ENCODE assay signal across 35 cellular contexts in the genomic region with DNA sequence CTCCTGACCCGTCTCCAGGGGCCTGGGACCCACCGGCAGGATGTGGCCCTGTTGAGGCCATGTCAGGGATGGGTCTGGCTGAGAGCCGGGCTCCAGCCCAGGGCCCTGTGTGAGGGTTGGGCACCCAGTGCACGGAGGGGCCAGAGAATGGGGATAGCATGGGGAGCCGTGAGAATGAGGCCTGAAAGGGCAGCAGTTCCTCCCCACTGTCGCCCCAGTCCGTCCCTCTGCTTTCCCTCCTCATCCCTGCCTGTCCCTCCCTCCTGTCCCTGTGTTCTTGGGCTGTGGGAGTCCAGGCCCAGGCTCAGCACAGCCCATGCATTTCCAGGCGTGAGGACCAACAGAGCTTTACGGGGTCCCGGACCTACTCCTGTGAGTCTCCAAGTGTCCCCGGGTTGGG. TPM values are rescaled to one million over a fixed set of nuclear protein-coding genes. Genes with fewer than 3 reads are reported as not detected.
DNase-seq lines count a peak whose midpoint lies in the region; ATAC-seq, FAIRE-seq and TF ChIP-seq lines count a peak whose summit lies in the region.
"Had no signal": no experiment of that assay in that cellular context is flagged by ENCODE, and none has a peak within 500 bp of the region (broad histone marks: within the 10 kb centered on the region; RNA-seq: fewer than 3 reads in every experiment).

No MANE protein-coding gene starts in this region.

- no peak for TF ChIP-seq RAD21 in HepG2 (CRISPR knock-in tag; IDR thresholded peaks at IDR 0.05)

- no peak for FAIRE-seq in HepG2 (lab: Jason Lieb, UNC)
- FAIRE-seq: endometrium, keratinocyte, TTC549 had no signal

- H3K4me3 Mint-ChIP-seq in stimulated activated naive B cell treated with anti-CD40 and anti-IgM and Interleukin-4, amounts not matched to agents 10 μg/mL and 1 μg/mL and 100 μg/mL, for 72 hours, result no peak overlapping the region
- H3K4me3 Mint-ChIP-seq: activated T-cell treated with anti-CD3 and anti-CD28 coated beads, Interleukin-2, amount 50 U/mL, for 72 hours; brain; CD8-positive, alpha-beta T cell; mesothelial cell of epicardium; T-helper 1 cell treated with Interleukin-12 subunit alpha and Interleukin-12 subunit beta and Interleukin-4 antibody, amounts not matched to agents 30 μg/mL and 1 μg/mL, for 36 hours had no signal

- H3K36me3 ChIP-seq in HepG2 (replicated peaks in 1 of 2; ENCODE audit: control insufficient read depth in 1 of 2, insufficient read depth in 2 of 2, low read length in 2 of 2) (no peaks in the 10 kb centered on the region), GM23248 (ENCODE audit: low read depth) (no peaks in the 10 kb centered on the region)
- H3K36me3 ChIP-seq: adrenal gland, prostate gland, thyroid gland, vagina had no signal

- CTCF ChIA-PET in HepG2 (lab: Yijun Ruan, JAX; ENCODE audit: low intra/inter-chr PET ratio, low total read pairs), result no interaction called here

- H3K4me1 ChIP-seq in HepG2 (ENCODE audit: insufficient read depth, low read length) (peaks cover 39% of the 10 kb centered on the region), GM23248 (ENCODE audit: insufficient read depth) (no peaks in the 10 kb centered on the region)
- H3K4me1 ChIP-seq: adrenal gland, esophagus muscularis mucosa, prostate gland, vagina had no signal

- no TSS peak for BruUV-seq in HepG2 (replicated peaks; lab: Mats Ljungman, UMichigan)

- H3K9me3 Mint-ChIP-seq in stimulated activated naive B cell treated with anti-CD40 and anti-IgM and Interleukin-4, amounts not matched to agents 10 μg/mL and 1 μg/mL and 100 μg/mL, for 72 hours, result peaks cover 2 to 5% of the 10 kb centered on the region in 2 donors
- H3K9me3 Mint-ChIP-seq: activated T-cell treated with anti-CD3 and anti-CD28 coated beads, Interleukin-2, amount 50 U/mL, for 72 hours; brain; CD8-positive, alpha-beta T cell; mesothelial cell of epicardium; T-helper 1 cell treated with Interleukin-12 subunit alpha and Interleukin-12 subunit beta and Interleukin-4 antibody, amounts not matched to agents 30 μg/mL and 1 μg/mL, for 36 hours had no signal

- no peaks in the 10 kb centered on the region for H3K9me2 ChIP-seq in GM23248 (ENCODE audit: insufficient read depth)

- no peak overlapping the region for H3K4me2 ChIP-seq in HepG2 (ENCODE audit: low read depth, low read length)
- H3K4me2 ChIP-seq in GM23248 (ENCODE audit: unreplicated experiment), result no peak overlapping the region
- H3K4me2 ChIP-seq: KMS-11 had no signal

- intact Hi-C loops in Right ventricle myocardium inferior (cut with DNase I) (no loop called here), left cardiac atrium (cut with DNase I) (no loop called here), HepG2 (cut with micrococcal nuclease; ENCODE audit: unreplicated experiment) (no loop called here)

- H3K27me3 ChIP-seq in HepG2 (ENCODE audit: control insufficient read depth in 1 of 2, insufficient read depth in 2 of 2, low read length in 2 of 2), result no peaks in the 10 kb centered on the region; a peak in 2 of 5 replicates
- H3K27me3 ChIP-seq in GM23248 (replicated peaks; ENCODE audit: insufficient read depth), result no peaks in the 10 kb centered on the region
- H3K27me3 ChIP-seq: adrenal gland, esophagus muscularis mucosa, thyroid gland, vagina had no signal

- in situ Hi-C loops in HepG2 (cut with HindIII; ENCODE audit: extremely low pct_ligation_motif_present, low pct_unique_long_range_greater_than_20kb), result loop anchor here (25.0 kb wide), 1 partner anchor 343 kb away; no protein-coding TSS in a partner anchor
- in situ Hi-C loops in GM23248 (cut with MboI), result no loop called here

- peak; percentile 26 for TF ChIP-seq POLR2A in NB4 (IDR thresholded peaks at IDR 0.05; ENCODE audit: extremely low read depth, insufficient read length)
- no peak for TF ChIP-seq POLR2A in HepG2 (IDR thresholded peaks at IDR 0.05; ENCODE audit: insufficient read depth in 1 of 2, low read depth in 2 of 2, low read length in 2 of 2)

- peaks cover 68 to 73% of the 10 kb centered on the region in 2 donors for H3K36me3 Mint-ChIP-seq in stimulated activated naive B cell treated with anti-CD40 and anti-IgM and Interleukin-4, amounts not matched to agents 10 μg/mL and 1 μg/mL and 100 μg/mL, for 72 hours
- H3K36me3 Mint-ChIP-seq: CD8-positive, alpha-beta T cell; mesothelial cell of epicardium had no signal

- H3K27me3 Mint-ChIP-seq in stimulated activated naive B cell treated with anti-CD40 and anti-IgM and Interleukin-4, amounts not matched to agents 10 μg/mL and 1 μg/mL and 100 μg/mL, for 72 hours, result no peaks in the 10 kb centered on the region
- H3K27me3 Mint-ChIP-seq: brain had no signal

- H3K9ac ChIP-seq in HepG2 (ENCODE audit: insufficient read depth, low read depth, low read length) (no peak overlapping the region), GM23248 (no peak overlapping the region)
- H3K9ac ChIP-seq: KMS-11 had no signal

- no peak for ATAC-seq in Right ventricle myocardium inferior
- no peak for ATAC-seq in left cardiac atrium
- ATAC-seq in HepG2, result no peak
- no peak for ATAC-seq in stimulated activated naive B cell treated with anti-CD40 and anti-IgM and Interleukin-4, amounts not matched to agents 10 μg/mL and 1 μg/mL and 100 μg/mL, for 72 hours (replicated peaks)
- ATAC-seq: activated T-cell treated with anti-CD3 and anti-CD28 coated beads, Interleukin-2, amount 50 U/mL, for 72 hours; CD8-positive, alpha-beta T cell; left ventricle myocardium superior; sciatic nerve had no signal

- POLR2A ChIA-PET in HepG2 (lab: Yijun Ruan, JAX), result interaction anchor here (1.4 to 1.9 kb wide), 3 partner anchors 35 to 44 kb away, joined by 3 to 8 read pairs (median 6); partner anchors contain the start of gene RFC2

- H3K4me1 Mint-ChIP-seq in stimulated activated naive B cell treated with anti-CD40 and anti-IgM and Interleukin-4, amounts not matched to agents 10 μg/mL and 1 μg/mL and 100 μg/mL, for 72 hours, result peaks cover 61 to 75% of the 10 kb centered on the region in 2 donors
- H3K4me1 Mint-ChIP-seq: brain, mesothelial cell of epicardium had no signal

- TF ChIP-seq EP300 in HepG2 (IDR thresholded peaks at IDR 0.05; ENCODE audit: low read depth in 2 of 2, low read length in 2 of 2) (no peak), HepG2 (CRISPR knock-in tag; IDR thresholded peaks at IDR 0.05; ENCODE audit: borderline replicate concordance) (no peak)

- H3K79me2 ChIP-seq in HepG2 (ENCODE audit: insufficient read depth, low read length) (no peaks in the 10 kb centered on the region), GM23248 (ENCODE audit: insufficient read depth) (no peaks in the 10 kb centered on the region)

- H3K4me3 ChIP-seq in NB4 (ENCODE audit: low read depth, low read length), result no peak overlapping the region
- H3K4me3 ChIP-seq in HepG2 (replicated peaks in 1 of 3; ENCODE audit: insufficient read depth in 1 of 3, low read depth in 2 of 3, low read length in 3 of 3), result no peak overlapping the region
- H3K4me3 ChIP-seq in GM23248, result no peak overlapping the region
- H3K4me3 ChIP-seq: adrenal gland, esophagus muscularis mucosa, prostate gland, SK-N-MC, thyroid gland, vagina had no signal

- 37% methylated on average over 2 of the region's 11 CpGs for WGBS in HepG2 (ENCODE audit: low lambda C conversion rate)
- 79 to 86% methylated on average over 10 to 11 of the region's 11 CpGs for WGBS in GM23248 (ENCODE audit: low coverage in 1 of 2, low lambda C conversion rate in 2 of 2, missing lambda C conversion rate in 2 of 2), 2 experiments

- H3K27ac Mint-ChIP-seq in stimulated activated naive B cell treated with anti-CD40 and anti-IgM and Interleukin-4, amounts not matched to agents 10 μg/mL and 1 μg/mL and 100 μg/mL, for 72 hours, result peak overlapping the region; percentile 14
- H3K27ac Mint-ChIP-seq: activated T-cell treated with anti-CD3 and anti-CD28 coated beads, Interleukin-2, amount 50 U/mL, for 72 hours; brain; CD8-positive, alpha-beta T cell; mesothelial cell of epicardium; T-helper 1 cell treated with Interleukin-12 subunit alpha and Interleukin-12 subunit beta and Interleukin-4 antibody, amounts not matched to agents 30 μg/mL and 1 μg/mL, for 36 hours had no signal

- H2AFZ ChIP-seq in HepG2 (ENCODE audit: low read length) (no peak overlapping the region), GM23248 (no peak overlapping the region)

- no peak overlapping the region for H3K27ac ChIP-seq in HepG2 (ENCODE audit: extremely low read length, insufficient read depth, low read length)
- no peak overlapping the region for H3K27ac ChIP-seq in GM23248
- H3K27ac ChIP-seq: adrenal gland, esophagus muscularis mucosa, KMS-11, prostate gland, SK-N-MC, thyroid gland, vagina had no signal

- peak; percentile 28 for DNase-seq in Right ventricle myocardium inferior (ENCODE audit: missing footprints)
- no peak for DNase-seq in left cardiac atrium
- no peak for DNase-seq in NB4 (ENCODE audit: low read depth)
- DNase-seq in HepG2 (ENCODE audit: low spot score), result no peak
- DNase-seq in stimulated activated naive B cell treated with anti-CD40 and anti-IgM and Interleukin-4, amounts not matched to agents 10 μg/mL and 1 μg/mL and 100 μg/mL, for 72 hours, result no peak
- DNase-seq in GM23248, result no peak
- DNase-seq in activated gamma-delta T cell (lab: John Stamatoyannopoulos, UW), result no peak
- DNase-seq in ureter (ENCODE audit: low spot score), result no peak
- DNase-seq: activated CD4-positive, alpha-beta T cell treated with anti-CD3 and anti-CD28 coated beads, Interleukin-2, amount 50 U/mL, for 48 hours; activated naive CD4-positive, alpha-beta T cell; activated T-cell treated with anti-CD3 and anti-CD28 coated beads, Interleukin-2, amount 50 U/mL, for 72 hours; adrenal gland; CD8-positive, alpha-beta T cell; EL; foreskin fibroblast; left ventricle myocardium superior; NCI-H1417 treated with DMSO at 0.1 percent for 48 hours; NCI-H2081; NCI-H226; nucleus accumbens; RPMI8226; thyroid gland had no signal

- no peak for TF ChIP-seq CTCF in NB4 (IDR thresholded peaks at IDR 0.05; ENCODE audit: low read depth, low read length)
- no peak for TF ChIP-seq CTCF in HepG2 (CRISPR knock-in tag; IDR thresholded peaks at IDR 0.05)

- no peaks in the 10 kb centered on the region for H3F3A ChIP-seq in GM23248 (ENCODE audit: insufficient read depth)

- H4K20me1 ChIP-seq in HepG2 (ENCODE audit: insufficient read depth, low read length) (no peaks in the 10 kb centered on the region), GM23248 (ENCODE audit: insufficient read depth) (no peaks in the 10 kb centered on the region)

- H3K9me3 ChIP-seq in HepG2 (ENCODE audit: low read length) (no peaks in the 10 kb centered on the region), GM23248 (ENCODE audit: low read depth) (no peaks in the 10 kb centered on the region)
- H3K9me3 ChIP-seq: adrenal gland, esophagus muscularis mucosa, prostate gland, thyroid gland, vagina had no signal

RNA-seq across cellular contexts. Expression of gene LAT2, which starts 9.6 kb away (rescaled TPM):
- total RNA-seq in Right ventricle myocardium inferior (3.4 TPM), left cardiac atrium (1 to 10 TPM; 4.2 to 5.6 TPM), HepG2 (2016; rRNA removed; fragmentation: Illumina TruSeq; extraction: Trizol) (0.83 and 1.00 TPM in 2 replicates), ureter (4.7 TPM)
- 0.18 and 0.20 TPM in 2 replicates for total RNA-seq in HepG2 (2016; cell fraction: cytosol; rRNA removed; fragmentation: Illumina TruSeq; extraction: Trizol; ENCODE audit: low read depth)
- 0.93 and 0.97 TPM in 2 replicates for total RNA-seq in HepG2 (2016; cell fraction: insoluble cytoplasmic fraction; rRNA removed; fragmentation: Illumina TruSeq; extraction: Trizol)
- total RNA-seq in HepG2 (2016; cell fraction: membrane; rRNA removed; fragmentation: Illumina TruSeq; extraction: Trizol), result 0.31 and 0.43 TPM in 2 replicates
- total RNA-seq in HepG2 (2016; cell fraction: nucleus; rRNA removed; fragmentation: Illumina TruSeq; extraction: Trizol), result 0.44 and 0.78 TPM in 2 replicates
- polyA plus RNA-seq in HepG2 (2011; rRNA removed) (0.75 and 0.95 TPM in 2 replicates), GM23248 (2016; fragmentation: Nextera tagmentation; extraction: Ambion mirVana) (0.60 and 0.73 TPM in 2 replicates)
- 0.67 and 0.77 TPM in 2 replicates for polyA plus RNA-seq in HepG2 (2011; cell fraction: cytosol; rRNA removed)
- polyA plus RNA-seq in HepG2 (2011; cell fraction: nucleus; rRNA removed), result 0.90 and 1.1 TPM in 2 replicates
- 0.32 and 0.43 TPM in 2 replicates for polyA plus RNA-seq in HepG2 (2012)
- 0.17 and 0.32 TPM in 2 replicates for polyA plus RNA-seq in HepG2 (2016; cell fraction: cytosol; fragmentation: Illumina TruSeq; extraction: Trizol; ENCODE audit: low read depth)
- polyA plus RNA-seq in HepG2 (2016; cell fraction: insoluble cytoplasmic fraction; fragmentation: Illumina TruSeq; extraction: Trizol; ENCODE audit: low read depth), result 0.59 and 1.4 TPM in 2 replicates
- 0.66 and 0.90 TPM in 2 replicates for polyA plus RNA-seq in HepG2 (2016; cell fraction: membrane; fragmentation: Illumina TruSeq; extraction: Trizol; ENCODE audit: low read depth)
- 0.67 and 2.3 TPM in 2 replicates for polyA plus RNA-seq in HepG2 (2016; cell fraction: nucleus; fragmentation: Illumina TruSeq; extraction: Trizol; ENCODE audit: insufficient read depth, low read depth)
- polyA minus RNA-seq in HepG2 (2011; rRNA and poly(A)+ RNA removed; ENCODE audit: low replicate concordance), result 0.62 and 1.2 TPM in 2 replicates
- not detected in 2 replicates for polyA minus RNA-seq in HepG2 (2011; cell fraction: cytosol; rRNA and poly(A)+ RNA removed)
- 0.25 TPM in 1 of 2 replicates, not detected in the other for polyA minus RNA-seq in HepG2 (2011; cell fraction: nucleus; rRNA and poly(A)+ RNA removed)
- 0.97 TPM in 1 of 2 replicates, not detected in the other for total RNA-seq in GM23248 (2014; rRNA removed; shearing (Covaris generic))
- total RNA-seq: H4 had no signal

RNA-seq across cellular contexts. Expression of gene RFC2, which starts 34.8 kb away (rescaled TPM):
- total RNA-seq in Right ventricle myocardium inferior, result 12.4 TPM
- 10 to 100 TPM; 13.8 to 14.3 TPM for total RNA-seq in left cardiac atrium
- total RNA-seq in HepG2 (2016; rRNA removed; fragmentation: Illumina TruSeq; extraction: Trizol), result 43.5 and 51.2 TPM in 2 replicates
- 22.7 TPM in 2 replicates for total RNA-seq in HepG2 (2016; cell fraction: cytosol; rRNA removed; fragmentation: Illumina TruSeq; extraction: Trizol; ENCODE audit: low read depth)
- 44.7 and 55.0 TPM in 2 replicates for total RNA-seq in HepG2 (2016; cell fraction: insoluble cytoplasmic fraction; rRNA removed; fragmentation: Illumina TruSeq; extraction: Trizol)
- total RNA-seq in HepG2 (2016; cell fraction: membrane; rRNA removed; fragmentation: Illumina TruSeq; extraction: Trizol), result 29.4 and 29.5 TPM in 2 replicates
- total RNA-seq in HepG2 (2016; cell fraction: nucleus; rRNA removed; fragmentation: Illumina TruSeq; extraction: Trizol), result 16.1 and 16.4 TPM in 2 replicates
- polyA plus RNA-seq in HepG2 (2011; rRNA removed), result 14.2 and 14.6 TPM in 2 replicates
- polyA plus RNA-seq in HepG2 (2011; cell fraction: cytosol; rRNA removed), result 12.7 and 17.2 TPM in 2 replicates
- polyA plus RNA-seq in HepG2 (2011; cell fraction: nucleus; rRNA removed), result 4.5 TPM in 2 replicates
- 8.2 and 15.6 TPM in 2 replicates for polyA plus RNA-seq in HepG2 (2012)
- 20.5 and 22.0 TPM in 2 replicates for polyA plus RNA-seq in HepG2 (2016; cell fraction: cytosol; fragmentation: Illumina TruSeq; extraction: Trizol; ENCODE audit: low read depth)
- 64.2 and 73.3 TPM in 2 replicates for polyA plus RNA-seq in HepG2 (2016; cell fraction: insoluble cytoplasmic fraction; fragmentation: Illumina TruSeq; extraction: Trizol; ENCODE audit: low read depth)
- 28.2 TPM in 2 replicates for polyA plus RNA-seq in HepG2 (2016; cell fraction: membrane; fragmentation: Illumina TruSeq; extraction: Trizol; ENCODE audit: low read depth)
- polyA plus RNA-seq in HepG2 (2016; cell fraction: nucleus; fragmentation: Illumina TruSeq; extraction: Trizol; ENCODE audit: insufficient read depth, low read depth), result 27.9 and 32.8 TPM in 2 replicates
- 19.7 and 106 TPM in 2 replicates for polyA minus RNA-seq in HepG2 (2011; rRNA and poly(A)+ RNA removed; ENCODE audit: low replicate concordance)
- polyA minus RNA-seq in HepG2 (2011; cell fraction: cytosol; rRNA and poly(A)+ RNA removed), result 11.3 and 12.6 TPM in 2 replicates
- polyA minus RNA-seq in HepG2 (2011; cell fraction: nucleus; rRNA and poly(A)+ RNA removed), result 9.6 and 11.5 TPM in 2 replicates
- 15.9 and 23.1 TPM in 2 replicates for total RNA-seq in GM23248 (2014; rRNA removed; shearing (Covaris generic))
- polyA plus RNA-seq in GM23248 (2016; fragmentation: Nextera tagmentation; extraction: Ambion mirVana), result 33.2 and 34.6 TPM in 2 replicates
- total RNA-seq in ureter, result 23.3 TPM

RNA-seq across cellular contexts. Expression of gene EIF4H, which starts 45.3 kb away (rescaled TPM):
- total RNA-seq in Right ventricle myocardium inferior (172 TPM), left cardiac atrium (100 to 1,000 TPM; 163 to 219 TPM), HepG2 (2016; rRNA removed; fragmentation: Illumina TruSeq; extraction: Trizol) (321 and 356 TPM in 2 replicates), ureter (237 TPM)
- 23.2 and 29.3 TPM in 2 replicates for total RNA-seq in HepG2 (2016; cell fraction: cytosol; rRNA removed; fragmentation: Illumina TruSeq; extraction: Trizol; ENCODE audit: low read depth)
- 329 and 330 TPM in 2 replicates for total RNA-seq in HepG2 (2016; cell fraction: insoluble cytoplasmic fraction; rRNA removed; fragmentation: Illumina TruSeq; extraction: Trizol)
- 89.4 and 96.4 TPM in 2 replicates for total RNA-seq in HepG2 (2016; cell fraction: membrane; rRNA removed; fragmentation: Illumina TruSeq; extraction: Trizol)
- 126 and 145 TPM in 2 replicates for total RNA-seq in HepG2 (2016; cell fraction: nucleus; rRNA removed; fragmentation: Illumina TruSeq; extraction: Trizol)
- polyA plus RNA-seq in HepG2 (2011; rRNA removed) (200 and 232 TPM in 2 replicates), GM23248 (2016; fragmentation: Nextera tagmentation; extraction: Ambion mirVana) (228 and 235 TPM in 2 replicates)
- polyA plus RNA-seq in HepG2 (2011; cell fraction: cytosol; rRNA removed), result 246 and 252 TPM in 2 replicates
- polyA plus RNA-seq in HepG2 (2011; cell fraction: nucleus; rRNA removed), result 96.2 and 102 TPM in 2 replicates
- 170 and 183 TPM in 2 replicates for polyA plus RNA-seq in HepG2 (2012)
- 19.6 and 20.9 TPM in 2 replicates for polyA plus RNA-seq in HepG2 (2016; cell fraction: cytosol; fragmentation: Illumina TruSeq; extraction: Trizol; ENCODE audit: low read depth)
- 319 and 333 TPM in 2 replicates for polyA plus RNA-seq in HepG2 (2016; cell fraction: insoluble cytoplasmic fraction; fragmentation: Illumina TruSeq; extraction: Trizol; ENCODE audit: low read depth)
- 53.6 and 62.6 TPM in 2 replicates for polyA plus RNA-seq in HepG2 (2016; cell fraction: membrane; fragmentation: Illumina TruSeq; extraction: Trizol; ENCODE audit: low read depth)
- 181 and 191 TPM in 2 replicates for polyA plus RNA-seq in HepG2 (2016; cell fraction: nucleus; fragmentation: Illumina TruSeq; extraction: Trizol; ENCODE audit: insufficient read depth, low read depth)
- polyA minus RNA-seq in HepG2 (2011; rRNA and poly(A)+ RNA removed; ENCODE audit: low replicate concordance), result 265 and 269 TPM in 2 replicates
- 130 and 142 TPM in 2 replicates for polyA minus RNA-seq in HepG2 (2011; cell fraction: cytosol; rRNA and poly(A)+ RNA removed)
- 82.8 and 86.5 TPM in 2 replicates for polyA minus RNA-seq in HepG2 (2011; cell fraction: nucleus; rRNA and poly(A)+ RNA removed)
- total RNA-seq in GM23248 (2014; rRNA removed; shearing (Covaris generic)), result 261 and 305 TPM in 2 replicates
